8 cellular contexts compared by ENCODE assay signal in the genomic region with DNA sequence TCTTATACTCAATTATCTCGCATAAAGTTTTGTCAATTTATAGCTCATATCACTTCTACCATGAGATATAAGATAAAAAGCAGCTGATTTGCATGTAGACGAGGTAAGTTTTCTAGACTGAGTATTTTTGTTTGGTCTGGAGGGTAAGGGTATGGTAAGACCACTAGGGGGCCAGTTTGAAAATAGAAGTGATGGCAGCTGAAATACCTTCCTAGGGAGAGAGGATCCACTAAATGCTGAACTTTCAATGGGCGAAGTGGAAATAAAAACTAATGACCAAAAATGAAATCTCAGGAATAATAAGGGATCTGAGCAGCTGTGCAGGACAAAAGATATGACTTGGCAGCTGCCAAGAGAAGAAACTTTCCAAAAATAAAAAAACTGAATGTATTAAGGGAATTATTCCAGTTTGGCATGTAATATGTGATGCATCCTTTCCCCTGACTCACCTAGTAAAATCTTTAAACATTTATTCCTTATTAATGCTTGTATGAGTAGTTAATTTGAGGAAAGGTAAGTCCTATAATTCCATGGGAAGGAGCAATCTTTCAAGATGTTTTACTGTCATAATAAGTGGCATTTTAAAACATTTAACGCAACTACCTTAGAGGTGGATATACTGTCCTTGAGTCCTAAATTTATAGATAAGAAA.
DNase-seq lines count a peak whose midpoint lies in the region; ATAC-seq, FAIRE-seq and TF ChIP-seq lines count a peak whose summit lies in the region.

No MANE protein-coding gene starts in this region.

- H3K4me3 ChIP-seq in retinal pigment epithelial cell (ENCODE audit: low read length) = no peak overlapping the region
- no peak overlapping the region for H3K4me3 ChIP-seq in suprapubic skin

- no peak for TF ChIP-seq POLR2A in GM12892 (IDR thresholded peaks at IDR 0.05; ENCODE audit: low read depth, low read length)
- no peak for TF ChIP-seq POLR2A in suprapubic skin (IDR thresholded peaks at IDR 0.05)

- peak; percentile 50 for TF ChIP-seq RAD21 in Ishikawa (IDR thresholded peaks at IDR 0.05; ENCODE audit: low read depth)

- H3K36me3 ChIP-seq in suprapubic skin = no peaks in the 10 kb centered on the region

- WGBS in suprapubic skin = 51% methylated on average over 4 of the region's 4 CpGs

- no peaks in the 10 kb centered on the region for H3K27me3 ChIP-seq in suprapubic skin

- no peaks in the 10 kb centered on the region for H3K4me1 ChIP-seq in suprapubic skin

- TF ChIP-seq EP300 in Ishikawa (IDR thresholded peaks at IDR 0.05; ENCODE audit: borderline replicate concordance) (no peak), suprapubic skin (IDR thresholded peaks at IDR 0.05) (no peak)

- no peak overlapping the region for H3K27ac ChIP-seq in suprapubic skin

- H3K9me3 ChIP-seq in suprapubic skin = no peaks in the 10 kb centered on the region

- peak; percentile 61 for ATAC-seq in GM19452 (IDR thresholded peaks at IDR 0.05; ENCODE audit: unreplicated experiment)

- TF ChIP-seq CTCF in retinal pigment epithelial cell (conservative IDR thresholded peaks at IDR 0.05; ENCODE audit: low read depth, low read length) = peak; percentile 82
- no peak for TF ChIP-seq CTCF in suprapubic skin (IDR thresholded peaks at IDR 0.05)

- DNase-seq in D341Med (ENCODE audit: low spot score) (peak; percentile 33), cerebellar cortex (ENCODE audit: low spot score) (peak; percentile 13), retinal pigment epithelial cell (ENCODE audit: low read depth) (no peak), GM12892 (ENCODE audit: insufficient read length) (no peak), activated gamma-delta T cell treated with Interleukin-2 at 50 U/mL for 16 hours (no peak), suprapubic skin (ENCODE audit: low spot score in 2 of 2) (no peak)

- FAIRE-seq in GM12892 (lab: Jason Lieb, UNC) = no peak

TF ChIP-seq in Ishikawa, 13 proteins besides CTCF, POLR2A, EP300 and RAD21:
- TF ChIP-seq FOXM1 (IDR thresholded peaks at IDR 0.05; ENCODE audit: borderline replicate concordance, low read depth) = no peak
- no peak for TF ChIP-seq CEBPB (IDR thresholded peaks at IDR 0.05)
- TF ChIP-seq NFIC (IDR thresholded peaks at IDR 0.05) = no peak
- TF ChIP-seq CREB1 (IDR thresholded peaks at IDR 0.05; ENCODE audit: low read depth) = no peak
- no peak for TF ChIP-seq TEAD4 (IDR thresholded peaks at IDR 0.05)
- TF ChIP-seq, protein P1, sequence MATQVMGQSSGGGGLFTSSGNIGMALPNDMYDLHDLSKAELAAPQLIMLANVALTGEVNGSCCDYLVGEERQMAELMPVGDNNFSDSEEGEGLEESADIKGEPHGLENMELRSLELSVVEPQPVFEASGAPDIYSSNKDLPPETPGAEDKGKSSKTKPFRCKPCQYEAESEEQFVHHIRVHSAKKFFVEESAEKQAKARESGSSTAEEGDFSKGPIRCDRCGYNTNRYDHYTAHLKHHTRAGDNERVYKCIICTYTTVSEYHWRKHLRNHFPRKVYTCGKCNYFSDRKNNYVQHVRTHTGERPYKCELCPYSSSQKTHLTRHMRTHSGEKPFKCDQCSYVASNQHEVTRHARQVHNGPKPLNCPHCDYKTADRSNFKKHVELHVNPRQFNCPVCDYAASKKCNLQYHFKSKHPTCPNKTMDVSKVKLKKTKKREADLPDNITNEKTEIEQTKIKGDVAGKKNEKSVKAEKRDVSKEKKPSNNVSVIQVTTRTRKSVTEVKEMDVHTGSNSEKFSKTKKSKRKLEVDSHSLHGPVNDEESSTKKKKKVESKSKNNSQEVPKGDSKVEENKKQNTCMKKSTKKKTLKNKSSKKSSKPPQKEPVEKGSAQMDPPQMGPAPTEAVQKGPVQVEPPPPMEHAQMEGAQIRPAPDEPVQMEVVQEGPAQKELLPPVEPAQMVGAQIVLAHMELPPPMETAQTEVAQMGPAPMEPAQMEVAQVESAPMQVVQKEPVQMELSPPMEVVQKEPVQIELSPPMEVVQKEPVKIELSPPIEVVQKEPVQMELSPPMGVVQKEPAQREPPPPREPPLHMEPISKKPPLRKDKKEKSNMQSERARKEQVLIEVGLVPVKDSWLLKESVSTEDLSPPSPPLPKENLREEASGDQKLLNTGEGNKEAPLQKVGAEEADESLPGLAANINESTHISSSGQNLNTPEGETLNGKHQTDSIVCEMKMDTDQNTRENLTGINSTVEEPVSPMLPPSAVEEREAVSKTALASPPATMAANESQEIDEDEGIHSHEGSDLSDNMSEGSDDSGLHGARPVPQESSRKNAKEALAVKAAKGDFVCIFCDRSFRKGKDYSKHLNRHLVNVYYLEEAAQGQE (IDR thresholded peaks at IDR 0.05; ENCODE audit: low read depth) = no peak
- no peak for TF ChIP-seq EGR1 (IDR thresholded peaks at IDR 0.05)
- TF ChIP-seq MAX (IDR thresholded peaks at IDR 0.05) = no peak
- no peak for TF ChIP-seq USF1 (IDR thresholded peaks at IDR 0.05)
- TF ChIP-seq TAF1 (IDR thresholded peaks at IDR 0.05; ENCODE audit: low read depth) = no peak
- no peak for TF ChIP-seq YY1 (IDR thresholded peaks at IDR 0.05; ENCODE audit: low read depth)
- no peak for TF ChIP-seq TCF12 (IDR thresholded peaks at IDR 0.05; ENCODE audit: low read depth)
- TF ChIP-seq ZBTB7A (IDR thresholded peaks at IDR 0.05; ENCODE audit: low read depth) = no peak

Comparison
In these comparisons a context has a peak if more than half of its experiments do, and no peak if none do; other contexts are left out.
1. DNase-seq: peak in D341Med (single experiment) and cerebellar cortex (single experiment); none in retinal pigment epithelial cell (single experiment), GM12892 (single experiment), activated gamma-delta T cell treated with Interleukin-2 at 50 U/mL for 16 hours (single experiment) and suprapubic skin (0 of 2).